In genomic region chr6:138036111-138036510, GRCh38 we compare ENCODE assay signal across 22 cellular contexts.
DNase-seq lines count a peak whose midpoint lies in the region; ATAC-seq and TF ChIP-seq lines count a peak whose summit lies in the region.
"Had no signal": no experiment of that assay in that cellular context is flagged by ENCODE, and none has a peak within 500 bp of the region (broad histone marks: within the 10 kb centered on the region; RNA-seq: fewer than 3 reads in every experiment).

No MANE protein-coding gene starts in this region.

- H3K9me3 Mint-ChIP-seq in GM23338: no peaks in the 10 kb centered on the region; the same call in 2 of the 3 replicates
- no peaks in the 10 kb centered on the region for H3K9me3 Mint-ChIP-seq in naive thymus-derived CD4-positive, alpha-beta T cell
- H3K9me3 Mint-ChIP-seq: activated naive CD4-positive, alpha-beta T cell treated with anti-CD3 and anti-CD28 coated beads for 36 hours; activated T-cell treated with anti-CD3 and anti-CD28 coated beads, Interleukin-2, amount 50 U/mL, for 24 hours; CD4-positive, alpha-beta T cell; nephron progenitor cell; T-helper 2 cell treated with Interferon-gamma antibody and Interleukin-4, amounts not matched to agents 5 μg/mL and 100 μg/mL, for 36 hours had no signal

- no peak overlapping the region for H3K4me2 ChIP-seq in GM23338

- peaks cover 4% of the 10 kb centered on the region for H3K27me3 Mint-ChIP-seq in GM23338 (ENCODE audit: insufficient read depth, low read depth, poor library complexity)
- H3K27me3 Mint-ChIP-seq in naive thymus-derived CD4-positive, alpha-beta T cell: peaks cover 0 to 5% (median 3%) of the 10 kb centered on the region in 5 donors
- H3K27me3 Mint-ChIP-seq: CD4-positive, alpha-beta T cell had no signal

- CTCF ChIA-PET in naive thymus-derived CD4-positive, alpha-beta T cell (lab: Charles Lee): no interaction called here

- no peak overlapping the region for H2AFZ ChIP-seq in GM23338

- ATAC-seq in GM23338 (peak; percentile 73), GM21786 (IDR thresholded peaks at IDR 0.05; ENCODE audit: unreplicated experiment) (no peak)
- no peak for ATAC-seq in naive thymus-derived CD4-positive, alpha-beta T cell
- ATAC-seq: activated CD8-positive, alpha-beta T cell treated with anti-CD3 and anti-CD28 coated beads, Interleukin-2, amount 10 ng/mL, durations not matched to agents 7 days and 5 days; heart left ventricle had no signal

- no peaks in the 10 kb centered on the region for H3K36me3 Mint-ChIP-seq in GM23338 (ENCODE audit: low read depth)
- H3K36me3 Mint-ChIP-seq in naive thymus-derived CD4-positive, alpha-beta T cell: peaks cover 0 to 4% (median 0%) of the 10 kb centered on the region in 5 donors

- no peaks in the 10 kb centered on the region for H3K9me3 ChIP-seq in naive thymus-derived CD4-positive, alpha-beta T cell (ENCODE audit: control insufficient read depth in 2 of 3, low read length in 3 of 3)
- H3K9me3 ChIP-seq: SJSA1 had no signal

- no peaks in the 10 kb centered on the region for H3K4me1 ChIP-seq in GM23338 (ENCODE audit: insufficient read depth)
- H3K4me1 ChIP-seq in naive thymus-derived CD4-positive, alpha-beta T cell (ENCODE audit: control insufficient read depth in 2 of 2, insufficient read depth in 2 of 2, low read length in 2 of 2): no peaks in the 10 kb centered on the region
- H3K4me1 ChIP-seq: SJSA1 had no signal

- no peaks in the 10 kb centered on the region for H3K4me1 Mint-ChIP-seq in GM23338
- peaks cover 0 to 2% (median 0%) of the 10 kb centered on the region in 7 donors for H3K4me1 Mint-ChIP-seq in naive thymus-derived CD4-positive, alpha-beta T cell
- H3K4me1 Mint-ChIP-seq: nephron progenitor cell had no signal

- H3F3A ChIP-seq in GM23338 (replicated peaks; ENCODE audit: low read depth): no peaks in the 10 kb centered on the region

- POLR2A ChIA-PET in naive thymus-derived CD4-positive, alpha-beta T cell (lab: Charles Lee): no interaction called here

- no peaks in the 10 kb centered on the region for H3K36me3 ChIP-seq in GM23338 (ENCODE audit: insufficient read depth)
- no peaks in the 10 kb centered on the region for H3K36me3 ChIP-seq in naive thymus-derived CD4-positive, alpha-beta T cell (ENCODE audit: control insufficient read depth in 2 of 3, insufficient read depth in 3 of 3, low read length in 3 of 3)
- H3K36me3 ChIP-seq: heart left ventricle, SJSA1 had no signal

- H3K4me3 ChIP-seq in GM23338 (no peak overlapping the region), skin epidermis (no peak overlapping the region)
- no peak overlapping the region for H3K4me3 ChIP-seq in naive thymus-derived CD4-positive, alpha-beta T cell (ENCODE audit: low read length)
- H3K4me3 ChIP-seq: heart left ventricle, SJSA1 had no signal

- no peaks in the 10 kb centered on the region for H3K79me2 ChIP-seq in GM23338 (replicated peaks; ENCODE audit: insufficient read depth)

- intact Hi-C loops in naive thymus-derived CD4-positive, alpha-beta T cell (cut with micrococcal nuclease): no loop called here

- no peaks in the 10 kb centered on the region for H3K27me3 ChIP-seq in GM23338 (ENCODE audit: insufficient read depth)
- no peaks in the 10 kb centered on the region for H3K27me3 ChIP-seq in naive thymus-derived CD4-positive, alpha-beta T cell (ENCODE audit: control insufficient read depth in 2 of 2, insufficient read depth in 2 of 2, low read length in 2 of 2)
- H3K27me3 ChIP-seq: heart left ventricle, SJSA1 had no signal

- 0 out of 2 replicates have a peak, but pooled peaks cover 3% of the 10 kb centered on the region for H3K9me2 ChIP-seq in GM23338 (ENCODE audit: insufficient read depth)

- TF ChIP-seq CTCF in GM23338 (conservative IDR thresholded peaks at IDR 0.05; ENCODE audit: low read depth in 2 of 2): peak; percentile 18 to 47; a peak in 2 of 4 replicates

- H3K27ac Mint-ChIP-seq in GM23338: no peak overlapping the region
- H3K27ac Mint-ChIP-seq in naive thymus-derived CD4-positive, alpha-beta T cell: no peak overlapping the region
- H3K27ac Mint-ChIP-seq: activated CD8-positive, alpha-beta T cell treated with anti-CD3 and anti-CD28 coated beads, Interleukin-2, amount 10 ng/mL, durations not matched to agents 7 days and 5 days; activated naive CD4-positive, alpha-beta T cell treated with anti-CD3 and anti-CD28 coated beads for 36 hours; activated T-cell treated with anti-CD3 and anti-CD28 coated beads, Interleukin-2, amount 50 U/mL, for 24 hours; CD4-positive, alpha-beta T cell; nephron progenitor cell; T-helper 2 cell treated with Interferon-gamma antibody and Interleukin-4, amounts not matched to agents 5 μg/mL and 100 μg/mL, for 36 hours had no signal

- H3K27ac ChIP-seq in GM23338 (ENCODE audit: low read depth) (no peak overlapping the region), epithelial cell of prostate (peak overlapping the region; percentile 99), skin epidermis (peak overlapping the region in 18 of 21 experiments; percentile 47 to 88 (median 73))
- H3K27ac ChIP-seq in naive thymus-derived CD4-positive, alpha-beta T cell (ENCODE audit: low read depth, low read length): no peak overlapping the region
- H3K27ac ChIP-seq: heart left ventricle, SJSA1 had no signal

- DNase-seq in GM23338 (ENCODE audit: low spot score): peak; percentile 28
- peak; percentile 26 for DNase-seq in NCI-H748 treated with DMSO at 0.1 percent for 48 hours (lab: John Stamatoyannopoulos, UW)
- peak; percentile 95 for DNase-seq in epithelial cell of prostate (ENCODE audit: low read depth, low spot score)
- no peak for DNase-seq in naive thymus-derived CD4-positive, alpha-beta T cell
- no peak for DNase-seq in RPMI8226
- DNase-seq: activated CD8-positive, alpha-beta T cell treated with anti-CD3 and anti-CD28 coated beads, Interleukin-2, amount 10 ng/mL, durations not matched to agents 7 days and 5 days; activated naive CD4-positive, alpha-beta T cell treated with anti-CD3 and anti-CD28 coated beads for 36 hours; activated T-cell treated with anti-CD3 and anti-CD28 coated beads, Interleukin-2, amount 50 U/mL, for 24 hours; CD4-positive, alpha-beta T cell; DND-41; effector CD8-positive, alpha-beta T cell; heart left ventricle; KG1; NCI-H1048; NCI-H524 treated with DMSO at 0.1 percent for 48 hours; nephron progenitor cell; posterior cingulate gyrus; stimulated activated CD4-positive, alpha-beta T cell treated with anti-CD3 and anti-CD28 coated beads, Interleukin-4, amount 100 ng/mL, for 4 hours had no signal

- no peaks in the 10 kb centered on the region; the same call in 1 of the 2 replicates for H4K20me1 ChIP-seq in GM23338 (replicated peaks; ENCODE audit: insufficient read depth)

- no peak overlapping the region for H3K4me3 Mint-ChIP-seq in GM23338
- no peak overlapping the region for H3K4me3 Mint-ChIP-seq in naive thymus-derived CD4-positive, alpha-beta T cell
- H3K4me3 Mint-ChIP-seq: activated CD8-positive, alpha-beta T cell treated with anti-CD3 and anti-CD28 coated beads, Interleukin-2, amount 10 ng/mL, durations not matched to agents 7 days and 5 days; activated naive CD4-positive, alpha-beta T cell treated with anti-CD3 and anti-CD28 coated beads for 36 hours; activated T-cell treated with anti-CD3 and anti-CD28 coated beads, Interleukin-2, amount 50 U/mL, for 24 hours; CD4-positive, alpha-beta T cell; nephron progenitor cell; T-helper 2 cell treated with Interferon-gamma antibody and Interleukin-4, amounts not matched to agents 5 μg/mL and 100 μg/mL, for 36 hours had no signal

TF ChIP-seq in GM23338, 12 proteins besides CTCF, POLR2A, EP300 and RAD21 (continues in another document):
- no peak for TF ChIP-seq REST (IDR thresholded peaks at IDR 0.05; ENCODE audit: unreplicated experiment)
- no peak for TF ChIP-seq POLR2AphosphoS5 (IDR thresholded peaks at IDR 0.05; ENCODE audit: low read depth)
- TF ChIP-seq JUNB (IDR thresholded peaks at IDR 0.05; ENCODE audit: unreplicated experiment): no peak

Comparison
In these comparisons a context has a peak if more than half of its experiments do, and no peak if none do; other contexts are left out.
1. DNase-seq: peak in GM23338 (single experiment), NCI-H748 treated with DMSO at 0.1 percent for 48 hours (single experiment) and epithelial cell of prostate (single experiment); none in naive thymus-derived CD4-positive, alpha-beta T cell (0 of 9) and RPMI8226 (single experiment).
2. H3K27ac ChIP-seq: peak in epithelial cell of prostate (single experiment) and skin epidermis (18 of 21); none in GM23338 (single experiment) and naive thymus-derived CD4-positive, alpha-beta T cell (single experiment).